In the genomic region with DNA sequence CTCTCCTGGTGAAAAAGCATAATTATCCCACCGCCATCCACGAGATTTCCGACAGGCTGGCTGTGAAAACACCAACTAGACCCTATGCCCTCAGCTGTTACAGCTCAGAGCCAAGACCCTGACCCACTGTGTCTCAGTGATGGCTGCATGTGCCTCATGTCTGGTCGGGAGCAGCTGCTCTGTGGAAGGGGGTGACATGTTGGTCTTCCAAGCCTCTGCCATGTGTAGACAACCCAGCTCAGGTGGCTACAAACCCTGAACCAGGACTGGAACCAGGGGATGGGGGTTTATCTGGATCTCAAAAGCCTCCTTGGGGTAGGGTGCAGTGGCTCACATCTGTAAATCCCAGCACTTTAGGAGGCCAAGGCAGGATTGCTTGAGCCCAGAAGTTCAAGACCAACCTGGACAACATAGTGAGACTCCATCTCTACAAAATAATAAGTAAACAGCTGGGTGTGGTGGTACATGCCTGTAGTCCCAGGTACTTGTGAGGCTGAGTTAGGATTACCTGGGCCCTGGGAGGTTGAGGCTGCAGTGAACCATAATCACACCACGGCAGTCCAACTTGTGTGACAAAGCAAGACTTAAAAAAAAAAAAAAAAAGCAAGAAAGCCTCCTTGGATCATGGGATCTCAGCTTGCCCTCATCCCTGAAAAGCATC, we compare ENCODE assay signal across 17 cellular contexts.
"Had no signal": no experiment of that assay in that cellular context is flagged by ENCODE, and none has a peak within 500 bp of the region (broad histone marks: within the 10 kb centered on the region; RNA-seq: fewer than 3 reads in every experiment).

No MANE protein-coding gene starts in this region.

- H3K9me3 ChIP-seq: esophagus squamous epithelium, gastroesophageal sphincter, neutrophil had no signal

- H3K9me3 Mint-ChIP-seq: dendritic cell treated with granulocyte-macrophage colony-stimulating factor and Interleukin-4, amounts not matched to agents 40 ng/mL and 50 ng/mL, for 4 days; effector memory CD8-positive, alpha-beta T cell; nephron progenitor cell; stimulated activated naive CD8-positive, alpha-beta T cell treated with anti-CD3 and anti-CD28 coated beads, Interleukin-15, amount 100 ng/mL, for 72 hours had no signal

- H3K27ac ChIP-seq: esophagus squamous epithelium, gastroesophageal sphincter, neutrophil had no signal

- H3K27me3 ChIP-seq: esophagus squamous epithelium, neutrophil had no signal

- H3K4me1 ChIP-seq: esophagus squamous epithelium, gastroesophageal sphincter had no signal

- H3K27me3 Mint-ChIP-seq: stimulated activated naive CD8-positive, alpha-beta T cell treated with anti-CD3 and anti-CD28 coated beads, Interleukin-15, amount 100 ng/mL, for 72 hours had no signal

- DNase-seq: effector memory CD8-positive, alpha-beta T cell; esophagus squamous epithelium; foreskin fibroblast; glutamatergic neuron; left ventricle myocardium superior; mesendoderm; naive thymus-derived CD4-positive, alpha-beta T cell; nephron progenitor cell; stimulated activated CD4-positive, alpha-beta T cell treated with anti-CD3 and anti-CD28 coated beads, Interleukin-4, amount 100 ng/mL, for 1 hour; stimulated activated naive B cell treated with anti-CD40 and anti-IgM and Interleukin-4, amounts not matched to agents 10 μg/mL and 1 μg/mL and 100 μg/mL, for 72 hours; stimulated activated naive CD8-positive, alpha-beta T cell treated with anti-CD3 and anti-CD28 coated beads, Interleukin-15, amount 100 ng/mL, for 72 hours; trophoblast cell had no signal

- H3K27ac Mint-ChIP-seq: dendritic cell treated with granulocyte-macrophage colony-stimulating factor and Interleukin-4, amounts not matched to agents 40 ng/mL and 50 ng/mL, for 4 days; effector memory CD8-positive, alpha-beta T cell; naive thymus-derived CD4-positive, alpha-beta T cell; nephron progenitor cell; stimulated activated naive B cell treated with anti-CD40 and anti-IgM and Interleukin-4, amounts not matched to agents 10 μg/mL and 1 μg/mL and 100 μg/mL, for 72 hours; stimulated activated naive CD8-positive, alpha-beta T cell treated with anti-CD3 and anti-CD28 coated beads, Interleukin-15, amount 100 ng/mL, for 72 hours had no signal

- H3K4me3 ChIP-seq: esophagus squamous epithelium, gastroesophageal sphincter, lung, smooth muscle cell had no signal

- H3K36me3 ChIP-seq: esophagus squamous epithelium, gastroesophageal sphincter, neutrophil had no signal

- H3K4me1 Mint-ChIP-seq: stimulated activated naive CD8-positive, alpha-beta T cell treated with anti-CD3 and anti-CD28 coated beads, Interleukin-15, amount 100 ng/mL, for 72 hours had no signal

- ATAC-seq: effector memory CD8-positive, alpha-beta T cell; gastroesophageal sphincter; left ventricle myocardium superior; naive thymus-derived CD4-positive, alpha-beta T cell; stimulated activated naive B cell treated with anti-CD40 and anti-IgM and Interleukin-4, amounts not matched to agents 10 μg/mL and 1 μg/mL and 100 μg/mL, for 72 hours; stimulated activated naive CD8-positive, alpha-beta T cell treated with anti-CD3 and anti-CD28 coated beads, Interleukin-15, amount 100 ng/mL, for 72 hours had no signal

- H3K4me3 Mint-ChIP-seq: dendritic cell treated with granulocyte-macrophage colony-stimulating factor and Interleukin-4, amounts not matched to agents 40 ng/mL and 50 ng/mL, for 4 days; effector memory CD8-positive, alpha-beta T cell; naive thymus-derived CD4-positive, alpha-beta T cell; nephron progenitor cell; stimulated activated naive B cell treated with anti-CD40 and anti-IgM and Interleukin-4, amounts not matched to agents 10 μg/mL and 1 μg/mL and 100 μg/mL, for 72 hours; stimulated activated naive CD8-positive, alpha-beta T cell treated with anti-CD3 and anti-CD28 coated beads, Interleukin-15, amount 100 ng/mL, for 72 hours had no signal
